11 cellular contexts compared by ENCODE assay signal in genomic region chr6:154773610-154774089, GRCh38. TPM values are rescaled to one million over a fixed set of nuclear protein-coding genes. Genes with fewer than 3 reads are reported as not detected.
A peak's percentile ranks its signal among the peaks of the same experiment; 100 is the strongest.
DNase-seq lines count a peak whose midpoint lies in the region; ATAC-seq and TF ChIP-seq lines count a peak whose summit lies in the region.
"Had no signal": no experiment of that assay in that cellular context is flagged by ENCODE, and none has a peak within 500 bp of the region (broad histone marks: within the 10 kb centered on the region; RNA-seq: fewer than 3 reads in every experiment).

No MANE protein-coding gene starts in this region.

- in situ Hi-C loops in brain microvascular endothelial cell (cut with HindIII; ENCODE audit: low pct_ligation_motif_present, low sequenced_read_pairs) = no loop called here

- peaks cover 25% of the 10 kb centered on the region for H3K4me1 Mint-ChIP-seq in activated T-helper 17 cell treated with anti-CD3 and anti-CD28 coated beads, Interleukin-2, amount 50 U/mL, for 72 hours

- H3K27me3 ChIP-seq in brain microvascular endothelial cell (replicated peaks) = no peaks in the 10 kb centered on the region

- H3K4me3 ChIP-seq in brain microvascular endothelial cell (ENCODE audit: low read depth, low read length) (no peak overlapping the region), lower leg skin (ENCODE audit: low read depth, poor library complexity, severe bottlenecking) (no peak overlapping the region)

- WGBS in lower leg skin, 2 donors = 84% methylated on average over 4 of the region's 4 CpGs

- no peak for DNase-seq in brain microvascular endothelial cell
- DNase-seq in SHP77 (lab: John Stamatoyannopoulos, UW) = no peak
- DNase-seq in lower leg skin (ENCODE audit: low spot score in 2 of 2) = no peak
- DNase-seq in activated CD8-positive, alpha-beta memory T cell treated with anti-CD3 and anti-CD28 coated beads, Interleukin-2, amount 50 U/mL, for 4 hours = no peak
- DNase-seq: activated naive CD8-positive, alpha-beta T cell treated with anti-CD3 and anti-CD28 coated beads, Interleukin-2, amount 10 ng/mL, durations not matched to agents 7 days and 5 days; NCI-H526; posterior cingulate gyrus had no signal

- H3K36me3 ChIP-seq in brain microvascular endothelial cell (replicated peaks) = no peaks in the 10 kb centered on the region

- H3K36me3 Mint-ChIP-seq in activated T-helper 17 cell treated with anti-CD3 and anti-CD28 coated beads, Interleukin-2, amount 50 U/mL, for 72 hours (ENCODE audit: low read depth) = peaks cover 53% of the 10 kb centered on the region

- no peaks in the 10 kb centered on the region for H3K9me3 Mint-ChIP-seq in activated T-helper 17 cell treated with anti-CD3 and anti-CD28 coated beads, Interleukin-2, amount 50 U/mL, for 72 hours
- H3K9me3 Mint-ChIP-seq: activated naive CD8-positive, alpha-beta T cell treated with anti-CD3 and anti-CD28 coated beads, Interleukin-2, amount 10 ng/mL, durations not matched to agents 7 days and 5 days had no signal

- peak; percentile 98 for ATAC-seq in GM18519 (IDR thresholded peaks at IDR 0.05; ENCODE audit: low FRiP score, unreplicated experiment)
- peak; percentile 91 for ATAC-seq in GM19463 (IDR thresholded peaks at IDR 0.05; ENCODE audit: unreplicated experiment)
- peak; percentile 96 for ATAC-seq in HG02981 (IDR thresholded peaks at IDR 0.05; ENCODE audit: unreplicated experiment)
- ATAC-seq in activated T-helper 17 cell treated with anti-CD3 and anti-CD28 coated beads, Interleukin-2, amount 50 U/mL, for 72 hours (replicated peaks) = peak; percentile 88

- no peak overlapping the region for H3K27ac ChIP-seq in brain microvascular endothelial cell

- no peaks in the 10 kb centered on the region for H3K27me3 Mint-ChIP-seq in activated T-helper 17 cell treated with anti-CD3 and anti-CD28 coated beads, Interleukin-2, amount 50 U/mL, for 72 hours
- H3K27me3 Mint-ChIP-seq: activated naive CD8-positive, alpha-beta T cell treated with anti-CD3 and anti-CD28 coated beads, Interleukin-2, amount 10 ng/mL, durations not matched to agents 7 days and 5 days had no signal

- peak overlapping the region; percentile 82 for H3K27ac Mint-ChIP-seq in activated T-helper 17 cell treated with anti-CD3 and anti-CD28 coated beads, Interleukin-2, amount 50 U/mL, for 72 hours
- H3K27ac Mint-ChIP-seq: activated naive CD8-positive, alpha-beta T cell treated with anti-CD3 and anti-CD28 coated beads, Interleukin-2, amount 10 ng/mL, durations not matched to agents 7 days and 5 days had no signal

- no peak for TF ChIP-seq POLR2A in lower leg skin (IDR thresholded peaks at IDR 0.05)

- H3K4me3 Mint-ChIP-seq in activated T-helper 17 cell treated with anti-CD3 and anti-CD28 coated beads, Interleukin-2, amount 50 U/mL, for 72 hours = peak overlapping the region; percentile 70
- H3K4me3 Mint-ChIP-seq: activated naive CD8-positive, alpha-beta T cell treated with anti-CD3 and anti-CD28 coated beads, Interleukin-2, amount 10 ng/mL, durations not matched to agents 7 days and 5 days had no signal

- TF ChIP-seq CTCF in brain microvascular endothelial cell (IDR thresholded peaks at IDR 0.05; ENCODE audit: low read depth, low read length, missing control alignments) (no peak), lower leg skin (IDR thresholded peaks at IDR 0.05) (no peak)

- intact Hi-C loops in lower leg skin (cut with DNase I; ENCODE audit: low total_unique reads) = no loop called here

RNA-seq across cellular contexts. Expression of gene SCAF8, which starts 40.4 kb away (rescaled TPM):
- 10 to 100 TPM; 25.9 to 29.9 TPM for total RNA-seq in activated T-helper 17 cell treated with anti-CD3 and anti-CD28 coated beads, Interleukin-2, amount 50 U/mL, for 72 hours
- 10 to 100 TPM; 31.4 to 45.3 (median 41.3) TPM for total RNA-seq in lower leg skin
